14 cellular contexts compared by ENCODE assay signal in the genomic region with DNA sequence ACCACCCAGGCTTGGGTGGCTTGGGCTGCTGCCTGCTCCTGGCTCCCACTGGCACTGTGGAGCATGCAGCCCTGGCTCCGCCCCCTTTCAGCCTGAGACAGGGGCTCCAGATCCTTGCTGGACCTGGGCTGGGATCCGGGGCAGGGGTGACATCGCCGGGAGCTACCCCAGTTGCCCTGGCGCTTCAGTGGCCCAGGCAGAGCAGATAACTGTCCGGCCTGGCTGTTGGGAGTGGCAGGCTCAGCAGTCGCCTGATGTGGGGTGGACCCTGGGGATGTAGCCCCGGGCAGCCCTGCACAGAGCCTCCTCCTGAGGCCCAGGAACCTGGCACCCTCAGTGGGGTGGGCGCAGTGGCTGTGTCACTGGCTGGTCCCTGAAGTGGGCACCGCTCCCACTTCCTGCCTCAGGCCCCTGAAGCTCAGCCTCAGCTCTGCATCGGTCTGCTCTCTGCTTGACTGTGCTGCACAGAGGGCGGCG. TPM values are rescaled to one million over a fixed set of nuclear protein-coding genes. Genes with fewer than 3 reads are reported as not detected.
DNase-seq lines count a peak whose midpoint lies in the region; ATAC-seq and TF ChIP-seq lines count a peak whose summit lies in the region.
"Had no signal": no experiment of that assay in that cellular context is flagged by ENCODE, and none has a peak within 500 bp of the region (broad histone marks: within the 10 kb centered on the region; RNA-seq: fewer than 3 reads in every experiment).

No MANE protein-coding gene starts in this region.

- H3K4me3 ChIP-seq in CD4-positive, CD25-positive, alpha-beta regulatory T cell (ENCODE audit: low read depth, low read length): no peak overlapping the region
- H3K4me3 ChIP-seq: lung had no signal

- H3K27ac ChIP-seq in CD4-positive, CD25-positive, alpha-beta regulatory T cell (ENCODE audit: insufficient read depth, low read length, poor library complexity, severe bottlenecking): no peak overlapping the region
- no peak overlapping the region for H3K27ac ChIP-seq in foreskin keratinocyte

- H3K27ac Mint-ChIP-seq in CD4-positive, CD25-positive, alpha-beta regulatory T cell: peak overlapping the region in 2 of 3 donors; percentile 33 to 78
- no peak overlapping the region for H3K27ac Mint-ChIP-seq in activated T-helper 2 cell treated with anti-CD3 and anti-CD28 coated beads, Interferon-gamma antibody, Interleukin-2, Interleukin-4, amounts not matched to agents 10 μg/mL and 5 μg/mL and 100 μg/mL, durations not matched to agents 14 hours and 24 hours and 36 hours

- H3K9me3 Mint-ChIP-seq in CD4-positive, CD25-positive, alpha-beta regulatory T cell: no peaks in the 10 kb centered on the region
- H3K9me3 Mint-ChIP-seq in activated T-helper 2 cell treated with anti-CD3 and anti-CD28 coated beads, Interferon-gamma antibody, Interleukin-2, Interleukin-4, amounts not matched to agents 10 μg/mL and 5 μg/mL and 100 μg/mL, durations not matched to agents 14 hours and 24 hours and 36 hours: no peaks in the 10 kb centered on the region
- H3K9me3 Mint-ChIP-seq: activated T-cell treated with anti-CD3 and anti-CD28 coated beads, Interleukin-2, amount 50 U/mL, for 4 hours had no signal

- no peaks in the 10 kb centered on the region for H3K9me3 ChIP-seq in CD4-positive, CD25-positive, alpha-beta regulatory T cell (ENCODE audit: control insufficient read depth in 2 of 2, low read length in 2 of 2)

- peaks cover 8% of the 10 kb centered on the region for H3K36me3 ChIP-seq in CD4-positive, CD25-positive, alpha-beta regulatory T cell (ENCODE audit: control insufficient read depth, insufficient read depth, low read length)

- H3K27me3 ChIP-seq in CD4-positive, CD25-positive, alpha-beta regulatory T cell (ENCODE audit: control insufficient read depth, insufficient read depth, low read length): no peaks in the 10 kb centered on the region
- H3K27me3 ChIP-seq in foreskin keratinocyte: no peaks in the 10 kb centered on the region

- H3K4me3 Mint-ChIP-seq in CD4-positive, CD25-positive, alpha-beta regulatory T cell: no peak overlapping the region
- H3K4me3 Mint-ChIP-seq in activated T-helper 2 cell treated with anti-CD3 and anti-CD28 coated beads, Interferon-gamma antibody, Interleukin-2, Interleukin-4, amounts not matched to agents 10 μg/mL and 5 μg/mL and 100 μg/mL, durations not matched to agents 14 hours and 24 hours and 36 hours (ENCODE audit: low read depth): no peak overlapping the region
- H3K4me3 Mint-ChIP-seq: activated T-cell treated with anti-CD3 and anti-CD28 coated beads, Interleukin-2, amount 50 U/mL, for 4 hours had no signal

- no peak for DNase-seq in CD4-positive, CD25-positive, alpha-beta regulatory T cell
- DNase-seq in foreskin keratinocyte: no peak
- no peak for DNase-seq in activated T-helper 2 cell treated with anti-CD3 and anti-CD28 coated beads, Interferon-gamma antibody, Interleukin-2, Interleukin-4, amounts not matched to agents 10 μg/mL and 5 μg/mL and 100 μg/mL, durations not matched to agents 14 hours and 24 hours and 36 hours (ENCODE audit: low spot score)
- no peak for DNase-seq in NCI-H82 (lab: John Stamatoyannopoulos, UW)
- DNase-seq: activated T-cell treated with anti-CD3 and anti-CD28 coated beads, Interleukin-2, amount 50 U/mL, for 4 hours; central memory CD4-positive, alpha-beta T cell; foreskin melanocyte; Karpas-422; NCI-H510A treated with DMSO at 0.1 percent for 48 hours had no signal

- peaks cover 15% of the 10 kb centered on the region for H3K36me3 Mint-ChIP-seq in CD4-positive, CD25-positive, alpha-beta regulatory T cell
- H3K36me3 Mint-ChIP-seq in activated T-helper 2 cell treated with anti-CD3 and anti-CD28 coated beads, Interferon-gamma antibody, Interleukin-2, Interleukin-4, amounts not matched to agents 10 μg/mL and 5 μg/mL and 100 μg/mL, durations not matched to agents 14 hours and 24 hours and 36 hours (ENCODE audit: low read depth): peaks cover 48% of the 10 kb centered on the region

- peak in 1 of 2 donors; percentile 28 for ATAC-seq in CD4-positive, CD25-positive, alpha-beta regulatory T cell (ENCODE audit: low read depth in 2 of 2)
- ATAC-seq in GM21360 (IDR thresholded peaks at IDR 0.05; ENCODE audit: unreplicated experiment) (peak; percentile 32), HG03196 (IDR thresholded peaks at IDR 0.05; ENCODE audit: unreplicated experiment) (peak; percentile 37), foreskin keratinocyte (peak; percentile 9), GM21717 (IDR thresholded peaks at IDR 0.05; ENCODE audit: unreplicated experiment) (no peak), HG03457 (IDR thresholded peaks at IDR 0.05; ENCODE audit: unreplicated experiment) (no peak)

- H3K27me3 Mint-ChIP-seq in CD4-positive, CD25-positive, alpha-beta regulatory T cell: no peaks in the 10 kb centered on the region
- no peaks in the 10 kb centered on the region for H3K27me3 Mint-ChIP-seq in activated T-helper 2 cell treated with anti-CD3 and anti-CD28 coated beads, Interferon-gamma antibody, Interleukin-2, Interleukin-4, amounts not matched to agents 10 μg/mL and 5 μg/mL and 100 μg/mL, durations not matched to agents 14 hours and 24 hours and 36 hours (ENCODE audit: low read depth)

- H3K4me1 ChIP-seq in CD4-positive, CD25-positive, alpha-beta regulatory T cell (ENCODE audit: control insufficient read depth, insufficient read depth, low read length, poor library complexity, severe bottlenecking): no peaks in the 10 kb centered on the region
- H3K4me1 ChIP-seq in foreskin keratinocyte: no peaks in the 10 kb centered on the region

- intact Hi-C loops in activated T-helper 2 cell treated with anti-CD3 and anti-CD28 coated beads, Interferon-gamma antibody, Interleukin-2, Interleukin-4, amounts not matched to agents 10 μg/mL and 5 μg/mL and 100 μg/mL, durations not matched to agents 14 hours and 24 hours and 36 hours (cut with micrococcal nuclease): no loop called here

- peaks cover 23 to 55% (median 43%) of the 10 kb centered on the region in 4 donors for H3K4me1 Mint-ChIP-seq in CD4-positive, CD25-positive, alpha-beta regulatory T cell
- H3K4me1 Mint-ChIP-seq in activated T-helper 2 cell treated with anti-CD3 and anti-CD28 coated beads, Interferon-gamma antibody, Interleukin-2, Interleukin-4, amounts not matched to agents 10 μg/mL and 5 μg/mL and 100 μg/mL, durations not matched to agents 14 hours and 24 hours and 36 hours (ENCODE audit: low read depth): peaks cover 25% of the 10 kb centered on the region

- TF ChIP-seq CTCF in foreskin keratinocyte (conservative IDR thresholded peaks at IDR 0.05): no peak

RNA-seq across cellular contexts. Expression of a gene that starts 57.9 kb away (rescaled TPM):
- 59.2 TPM for total RNA-seq in CD4-positive, CD25-positive, alpha-beta regulatory T cell
- 10 to 100 TPM; 15.3 to 23.4 (median 21.5) TPM for polyA plus RNA-seq in CD4-positive, CD25-positive, alpha-beta regulatory T cell
- 30.5 and 30.8 TPM in 2 replicates for total RNA-seq in foreskin keratinocyte
- polyA plus RNA-seq in foreskin keratinocyte: 7.9 and 10.2 TPM in 2 replicates
- total RNA-seq in activated T-helper 2 cell treated with anti-CD3 and anti-CD28 coated beads, Interferon-gamma antibody, Interleukin-2, Interleukin-4, amounts not matched to agents 10 μg/mL and 5 μg/mL and 100 μg/mL, durations not matched to agents 14 hours and 24 hours and 36 hours: 110 and 124 TPM in 2 replicates

Comparison
In these comparisons a context has a peak if more than half of its experiments do, and no peak if none do; other contexts are left out.
1. ATAC-seq: peak in GM21360 (single experiment), HG03196 (single experiment) and foreskin keratinocyte (single experiment); none in GM21717 (single experiment) and HG03457 (single experiment).